Comparison of ENCODE assay signal across 30 cellular contexts in genomic region chr7:51774178-51774577, GRCh38.
DNase-seq lines count a peak whose midpoint lies in the region; ATAC-seq, FAIRE-seq and TF ChIP-seq lines count a peak whose summit lies in the region.
"Had no signal": no experiment of that assay in that cellular context is flagged by ENCODE, and none has a peak within 500 bp of the region (broad histone marks: within the 10 kb centered on the region; RNA-seq: fewer than 3 reads in every experiment).

No MANE protein-coding gene starts in this region.

- H3K79me2 ChIP-seq in HepG2 (ENCODE audit: insufficient read depth, low read length) (no peaks in the 10 kb centered on the region), mesendoderm (ENCODE audit: control insufficient read depth, insufficient read depth, low read length) (no peaks in the 10 kb centered on the region)

- no peak for TF ChIP-seq RAD21 in HepG2 (CRISPR knock-in tag; IDR thresholded peaks at IDR 0.05)

- no peaks in the 10 kb centered on the region for H3K4me1 ChIP-seq in HepG2 (ENCODE audit: insufficient read depth, low read length)
- H3K4me1 ChIP-seq in right lobe of liver: no peaks in the 10 kb centered on the region
- no peaks in the 10 kb centered on the region for H3K4me1 ChIP-seq in endodermal cell (ENCODE audit: control insufficient read depth, insufficient read depth, low read length)
- H3K4me1 ChIP-seq in mesendoderm (ENCODE audit: control insufficient read depth, low read depth, low read length): peaks cover 2% of the 10 kb centered on the region
- H3K4me1 ChIP-seq: BE2C had no signal

- ATAC-seq in HepG2: peak; percentile 88
- no peak for ATAC-seq in right lobe of liver
- no peak for ATAC-seq in GM18505 (IDR thresholded peaks at IDR 0.05; ENCODE audit: unreplicated experiment)
- ATAC-seq: K562, Panc1 had no signal

- H3K27ac ChIP-seq in HepG2 (ENCODE audit: extremely low read length, insufficient read depth, low read length) (no peak overlapping the region), right lobe of liver (no peak overlapping the region), endodermal cell (ENCODE audit: low read depth, low read length) (no peak overlapping the region), mesendoderm (ENCODE audit: low read depth, low read length) (no peak overlapping the region)

- no peaks in the 10 kb centered on the region for H3K27me3 ChIP-seq in HepG2 (ENCODE audit: control insufficient read depth in 1 of 2, insufficient read depth in 2 of 2, low read length in 2 of 2)
- no peaks in the 10 kb centered on the region for H3K27me3 ChIP-seq in right lobe of liver
- no peaks in the 10 kb centered on the region for H3K27me3 ChIP-seq in endodermal cell (ENCODE audit: control insufficient read depth, insufficient read depth, low read length, poor library complexity, severe bottlenecking)
- H3K27me3 ChIP-seq in mesendoderm (ENCODE audit: insufficient read depth, low read length, poor library complexity): no peaks in the 10 kb centered on the region
- H3K27me3 ChIP-seq: BE2C had no signal

- H3K4me1 Mint-ChIP-seq in endodermal cell: peaks cover 3% of the 10 kb centered on the region
- H3K4me1 Mint-ChIP-seq: CD14-positive monocyte; CD8-positive, alpha-beta memory T cell had no signal

- TF ChIP-seq CTCF in HepG2 (CRISPR knock-in tag; IDR thresholded peaks at IDR 0.05) (no peak), right lobe of liver (IDR thresholded peaks at IDR 0.05) (no peak), endodermal cell (conservative IDR thresholded peaks at IDR 0.05) (no peak)

- H3K9me3 ChIP-seq in HepG2 (ENCODE audit: low read length) (no peaks in the 10 kb centered on the region), right lobe of liver (no peaks in the 10 kb centered on the region), endodermal cell (ENCODE audit: control insufficient read depth, low read length) (no peaks in the 10 kb centered on the region)
- H3K9me3 ChIP-seq: BE2C had no signal

- no peak for TF ChIP-seq EP300 in HepG2 (IDR thresholded peaks at IDR 0.05; ENCODE audit: low read depth in 2 of 2, low read length in 2 of 2)
- TF ChIP-seq EP300 in HepG2 (CRISPR knock-in tag; IDR thresholded peaks at IDR 0.05; ENCODE audit: borderline replicate concordance): no peak

- no peak overlapping the region for H4K8ac ChIP-seq in mesendoderm (ENCODE audit: low read depth, low read length)

- H4K5ac ChIP-seq in mesendoderm (ENCODE audit: low read length): no peak overlapping the region

- in situ Hi-C loops in HepG2 (cut with HindIII; ENCODE audit: extremely low pct_ligation_motif_present, low pct_unique_long_range_greater_than_20kb): no loop called here

- H3K4me3 Mint-ChIP-seq in endodermal cell: no peak overlapping the region
- H3K4me3 Mint-ChIP-seq: CD14-positive monocyte; CD8-positive, alpha-beta memory T cell had no signal

- no peaks in the 10 kb centered on the region for H4K20me1 ChIP-seq in HepG2 (ENCODE audit: insufficient read depth, low read length)

- CTCF ChIA-PET in HepG2 (lab: Yijun Ruan, JAX; ENCODE audit: low intra/inter-chr PET ratio, low total read pairs): no interaction called here

- H3K4me3 ChIP-seq in HepG2 (replicated peaks in 1 of 3; ENCODE audit: insufficient read depth in 1 of 3, low read depth in 2 of 3, low read length in 3 of 3) (no peak overlapping the region), right lobe of liver (no peak overlapping the region), endodermal cell (ENCODE audit: low read length) (no peak overlapping the region), mesendoderm (ENCODE audit: low read length) (no peak overlapping the region)
- H3K4me3 ChIP-seq: K562 had no signal

- 14% methylated on average over 6 of the region's 7 CpGs for WGBS in HepG2 (ENCODE audit: low lambda C conversion rate)
- 47% methylated on average over 5 of the region's 7 CpGs for WGBS in right lobe of liver (ENCODE audit: insufficient coverage, low coverage, low lambda C conversion rate, missing lambda C conversion rate)
- WGBS in endodermal cell (ENCODE audit: insufficient coverage in 1 of 2, insufficient read length in 1 of 2), 2 experiments: 79 to 87% methylated on average over 3 to 7 of the region's 7 CpGs
- no CpG with 5 or more reads among the region's 7 CpGs for WGBS in mesendoderm (ENCODE audit: extremely low coverage, insufficient coverage, low lambda C conversion rate)

- no peak overlapping the region for H2BK15ac ChIP-seq in mesendoderm (replicated peaks; ENCODE audit: low read depth)

- no peak for TF ChIP-seq POLR2A in HepG2 (IDR thresholded peaks at IDR 0.05; ENCODE audit: insufficient read depth in 1 of 2, low read depth in 2 of 2, low read length in 2 of 2)
- TF ChIP-seq POLR2A in right lobe of liver (IDR thresholded peaks at IDR 0.05): no peak
- no peak for TF ChIP-seq POLR2A in GM18505 (IDR thresholded peaks at IDR 0.05; ENCODE audit: borderline replicate concordance, extremely low read depth, insufficient read depth, insufficient read length)

- no peak overlapping the region for H2BK5ac ChIP-seq in mesendoderm (ENCODE audit: low read length)

- H3K9me3 Mint-ChIP-seq in endodermal cell: no peaks in the 10 kb centered on the region

- no peak overlapping the region for H3K4me2 ChIP-seq in HepG2 (ENCODE audit: low read depth, low read length)
- H3K4me2 ChIP-seq in mesendoderm (ENCODE audit: low read length): no peak overlapping the region

- H3K23ac ChIP-seq in mesendoderm (ENCODE audit: low read length): no peak overlapping the region

- DNase-seq in HepG2 (ENCODE audit: low spot score): no peak
- no peak for DNase-seq in right lobe of liver
- DNase-seq in endodermal cell: peak; percentile 68
- peak; percentile 21 for DNase-seq in mesendoderm
- DNase-seq in activated gamma-delta T cell treated with Interleukin-2 at 50 U/mL for 16 hours: no peak
- no peak for DNase-seq in KG1 (lab: John Stamatoyannopoulos, UW)
- DNase-seq: 8988T; ACHN; BE2C; CD8-positive, alpha-beta memory T cell; DMS 273 treated with DMSO at 0.1 percent for 48 hours; DMS79; EL; GF-D8; HCEC 1CT; MV-4-11; NCI-H1105; NCI-H146; NCI-H1930; NCI-H2107; NCI-H446 treated with DMSO at 0.1 percent for 48 hours; NCI-H526; NCI-H82; SHP77 treated with DMSO at 0.1 percent for 48 hours had no signal

- H3K79me1 ChIP-seq in mesendoderm (ENCODE audit: low read length): no peaks in the 10 kb centered on the region

- intact Hi-C loops in HepG2 (cut with micrococcal nuclease; ENCODE audit: unreplicated experiment) (no loop called here), right lobe of liver (cut with DNase I) (no loop called here)

- FAIRE-seq in HepG2 (lab: Jason Lieb, UNC): no peak
- FAIRE-seq: GM12891, GM19239, K562 had no signal

- H3K27me3 Mint-ChIP-seq in endodermal cell (ENCODE audit: insufficient read depth): no peaks in the 10 kb centered on the region

- POLR2A ChIA-PET in HepG2 (lab: Yijun Ruan, JAX): no interaction called here

- H3K27ac Mint-ChIP-seq in endodermal cell: no peak overlapping the region
- H3K27ac Mint-ChIP-seq: CD14-positive monocyte had no signal

- H3K4ac ChIP-seq in mesendoderm (ENCODE audit: low read depth, low read length): no peak overlapping the region

- H2AK5ac ChIP-seq in mesendoderm (ENCODE audit: low read length): no peak overlapping the region

- H2BK120ac ChIP-seq in mesendoderm (ENCODE audit: low read depth, low read length): no peak overlapping the region

- H3K36me3 ChIP-seq in HepG2 (replicated peaks in 1 of 2; ENCODE audit: control insufficient read depth in 1 of 2, insufficient read depth in 2 of 2, low read length in 2 of 2): no peaks in the 10 kb centered on the region
- no peaks in the 10 kb centered on the region for H3K36me3 ChIP-seq in right lobe of liver
- no peaks in the 10 kb centered on the region for H3K36me3 ChIP-seq in endodermal cell (ENCODE audit: control insufficient read depth, insufficient read depth, low read length)
- no peaks in the 10 kb centered on the region for H3K36me3 ChIP-seq in mesendoderm (ENCODE audit: control insufficient read depth, insufficient read depth, low read length)
- H3K36me3 ChIP-seq: BE2C had no signal

- H3K56ac ChIP-seq in mesendoderm (ENCODE audit: low read length): no peak overlapping the region

- no peak overlapping the region for H2AFZ ChIP-seq in HepG2 (ENCODE audit: low read length)

- H3K18ac ChIP-seq in mesendoderm (ENCODE audit: low read length): no peak overlapping the region

- H3K36me3 Mint-ChIP-seq in endodermal cell (ENCODE audit: low read depth): no peaks in the 10 kb centered on the region
- H3K36me3 Mint-ChIP-seq: CD14-positive monocyte had no signal

- BruUV-seq in HepG2 (replicated peaks; lab: Mats Ljungman, UMichigan): no TSS peak

- H3K9ac ChIP-seq in HepG2 (ENCODE audit: insufficient read depth, low read depth, low read length) (no peak overlapping the region), endodermal cell (ENCODE audit: extremely low read depth, low read length, poor library complexity, severe bottlenecking) (no peak overlapping the region), mesendoderm (ENCODE audit: low read length) (no peak overlapping the region)

TF ChIP-seq in HepG2, 621 proteins besides CTCF, POLR2A, EP300 and RAD21:
- TF ChIP-seq ZNF441 (CRISPR knock-in tag; IDR thresholded peaks at IDR 0.05; ENCODE audit: borderline replicate concordance): peak; percentile 78; the same call in 1 of the 2 replicates
- no peak for TF ChIP-seq ZNF839 (CRISPR knock-in tag; IDR thresholded peaks at IDR 0.05; ENCODE audit: borderline replicate concordance)
- no peak for TF ChIP-seq DMAP1 (CRISPR knock-in tag; IDR thresholded peaks at IDR 0.05)
- no peak for TF ChIP-seq HOMEZ (CRISPR knock-in tag; IDR thresholded peaks at IDR 0.05; ENCODE audit: low read depth)
- TF ChIP-seq ZNF207 (IDR thresholded peaks at IDR 0.05; ENCODE audit: borderline replicate concordance): no peak
- TF ChIP-seq ARNT2 (CRISPR knock-in tag; IDR thresholded peaks at IDR 0.05; ENCODE audit: low read depth): no peak

Comparison
In these comparisons a context has a peak if more than half of its experiments do, and no peak if none do; other contexts are left out.
1. DNase-seq: peak in endodermal cell (single experiment) and mesendoderm (single experiment); none in HepG2 (single experiment), right lobe of liver (0 of 3), activated gamma-delta T cell treated with Interleukin-2 at 50 U/mL for 16 hours (single experiment) and KG1 (single experiment).